ENCODE assay signal across 8 cellular contexts in genomic region chr13:23558675-23559536, GRCh38. TPM values are rescaled to one million over a fixed set of nuclear protein-coding genes. Genes with fewer than 3 reads are reported as not detected.
DNase-seq lines count a peak whose midpoint lies in the region; ATAC-seq and TF ChIP-seq lines count a peak whose summit lies in the region.

No MANE protein-coding gene starts in this region.

- peak in 1 of 2 donors; percentile 10 for TF ChIP-seq POLR2A in gastrocnemius medialis (IDR thresholded peaks at IDR 0.05)

- in situ Hi-C loops in gastrocnemius medialis (cut with MboI; ENCODE audit: low sequenced_read_pairs in 4 of 4): no loop called here

- H3K27ac ChIP-seq in SK-N-MC (peak overlapping the region; percentile 54; the same call in 1 of the 2 replicates), gastrocnemius medialis (peak overlapping the region; percentile 86 to 96 (median 91))

- DNase-seq in BE2C (peak; percentile 25), HT1080 (ENCODE audit: low read depth) (peak; percentile 97), SK-N-MC (ENCODE audit: low read depth, low spot score) (no peak), fibroblast of the conjunctiva (ENCODE audit: low read depth) (peak; percentile 79), gastrocnemius medialis (peak; percentile 56 to 88)

- H3K9me3 ChIP-seq in BE2C (no peaks in the 10 kb centered on the region), SK-N-MC (ENCODE audit: low read depth, low read length) (no peaks in the 10 kb centered on the region), gastrocnemius medialis (no peaks in the 10 kb centered on the region)

- H3K36me3 ChIP-seq in BE2C (no peaks in the 10 kb centered on the region), SK-N-MC (ENCODE audit: insufficient read depth, low read length) (no peaks in the 10 kb centered on the region), gastrocnemius medialis (no peaks in the 10 kb centered on the region)

- peak; percentile 97 to 98 for ATAC-seq in gastrocnemius medialis
- ATAC-seq in HG03095 (IDR thresholded peaks at IDR 0.05; ENCODE audit: unreplicated experiment): no peak
- no peak for ATAC-seq in HG03442 (IDR thresholded peaks at IDR 0.05; ENCODE audit: unreplicated experiment)
- ATAC-seq in HG02610 (IDR thresholded peaks at IDR 0.05; ENCODE audit: unreplicated experiment): no peak

- no peak overlapping the region for H3K9ac ChIP-seq in SK-N-MC (ENCODE audit: insufficient read length)

- intact Hi-C loops in gastrocnemius medialis (cut with DNase I; ENCODE audit: low total_unique reads): loop anchor here (1.0 to 2.0 kb wide), 3 partner anchors 48 to 148 kb away; no protein-coding TSS in a partner anchor

- TF ChIP-seq CTCF in BE2C (IDR thresholded peaks at IDR 0.05; ENCODE audit: low read depth, low read length) (no peak), gastrocnemius medialis (IDR thresholded peaks at IDR 0.05 in 4 of 5, conservative IDR thresholded peaks at IDR 0.05 in 1 of 5) (no peak)

- no peaks in the 10 kb centered on the region for H3K27me3 ChIP-seq in BE2C
- H3K27me3 ChIP-seq in gastrocnemius medialis: no peaks in the 10 kb centered on the region

- H3K4me3 ChIP-seq in BE2C (ENCODE audit: low read depth, low read length) (peak overlapping the region; percentile 33), SK-N-MC (peak overlapping the region; percentile 3; the same call in 1 of the 2 replicates), gastrocnemius medialis (peak overlapping the region; percentile 38 to 54 (median 42))

- peaks cover 4% of the 10 kb centered on the region; the same call in 1 of the 2 replicates for H3K4me1 ChIP-seq in BE2C
- peaks cover 19 to 23% of the 10 kb centered on the region in 2 donors for H3K4me1 ChIP-seq in gastrocnemius medialis

RNA-seq across cellular contexts. Expression of gene TNFRSF19, which starts 11.3 kb away (rescaled TPM):
- polyA plus RNA-seq in BE2C (2012; ENCODE audit: insufficient read depth, insufficient read length, low read depth): 19.6 TPM
- 2.0 and 2.1 TPM in 2 replicates for total RNA-seq in HT1080 (2014; rRNA removed; shearing (Covaris generic))
- polyA plus RNA-seq in HT1080 (2015; cell fraction: cytosol; rRNA removed): 1.8 and 2.2 TPM in 2 replicates
- polyA plus RNA-seq in HT1080 (2015; cell fraction: nucleus; rRNA removed): 3.6 and 3.8 TPM in 2 replicates
- total RNA-seq in gastrocnemius medialis: 1 to 10 TPM in 2 of 4 donors, under 1 TPM in 2; 0.51 to 1.5 (median 1.0) TPM

Comparison
In these comparisons a context has a peak if more than half of its experiments do, and no peak if none do; other contexts are left out.
1. ATAC-seq: peak in gastrocnemius medialis (2 of 2); none in HG03095 (single experiment), HG03442 (single experiment) and HG02610 (single experiment).
2. Peak in every context shown above with its lines, with median percentiles within 50 percentile points of each other: H3K4me3 ChIP-seq.